ENCODE assay signal across 21 cellular contexts in genomic region chr3:30847589-30847988, GRCh38. TPM values are rescaled to one million over a fixed set of nuclear protein-coding genes. Genes with fewer than 3 reads are reported as not detected.
"Had no signal": no experiment of that assay in that cellular context is flagged by ENCODE, and none has a peak within 500 bp of the region (broad histone marks: within the 10 kb centered on the region; RNA-seq: fewer than 3 reads in every experiment).

No MANE protein-coding gene starts in this region.

- H3K9me3 ChIP-seq: neutrophil, pancreas, sigmoid colon, tibial nerve had no signal

- H3K9me3 Mint-ChIP-seq: activated naive CD4-positive, alpha-beta T cell treated with anti-CD3 and anti-CD28 coated beads, Interleukin-2, amount 50 U/mL, for 24 hours; activated T-cell treated with anti-CD3 and anti-CD28 coated beads, Interleukin-2, amount 50 U/mL, for 72 hours; natural killer cell had no signal

- H3K27ac ChIP-seq: neutrophil, pancreas, sigmoid colon, tibial nerve had no signal

- H3K27me3 ChIP-seq: neutrophil, pancreas, sigmoid colon, tibial nerve had no signal

- H3K36me3 ChIP-seq: neutrophil, pancreas, sigmoid colon, tibial nerve had no signal

- FAIRE-seq: pancreas, urothelium cell line had no signal

- DNase-seq: activated CD4-positive, alpha-beta T cell treated with anti-CD3 and anti-CD28 coated beads, Interleukin-2, amount 50 U/mL, for 1 hour; activated effector memory CD4-positive, alpha-beta T cell treated with anti-CD3 and anti-CD28 coated beads, Interleukin-2, amount 50 U/mL, for 16 hours; activated T-cell treated with anti-CD3 and anti-CD28 coated beads, Interleukin-2, amount 50 U/mL, for 72 hours; amniotic stem cell; mesenchymal stem cell; natural killer cell; pancreas; sigmoid colon; stimulated activated CD4-positive, alpha-beta T cell treated with anti-CD3 and anti-CD28 coated beads, Interleukin-12 subunit alpha, Interleukin-12 subunit beta, amount 100 ng/mL, for 4 hours; stimulated activated CD4-positive, alpha-beta T cell treated with anti-CD3 and anti-CD28 coated beads, Interleukin-2, amount 100 ng/mL, for 24 hours; stimulated activated naive CD4-positive, alpha-beta T cell treated with Interleukin-2 at 50 U/mL for 16 hours; T-helper 1 cell; T-helper 9 cell had no signal

- H3K36me3 Mint-ChIP-seq: activated naive CD4-positive, alpha-beta T cell treated with anti-CD3 and anti-CD28 coated beads, Interleukin-2, amount 50 U/mL, for 24 hours; natural killer cell had no signal

- H3K4me3 Mint-ChIP-seq: activated naive CD4-positive, alpha-beta T cell treated with anti-CD3 and anti-CD28 coated beads, Interleukin-2, amount 50 U/mL, for 24 hours; activated T-cell treated with anti-CD3 and anti-CD28 coated beads, Interleukin-2, amount 50 U/mL, for 72 hours; natural killer cell had no signal

- H3K4me1 Mint-ChIP-seq: activated naive CD4-positive, alpha-beta T cell treated with anti-CD3 and anti-CD28 coated beads, Interleukin-2, amount 50 U/mL, for 24 hours; natural killer cell had no signal

- H3K4me3 ChIP-seq: pancreas, sigmoid colon, tibial nerve had no signal

- ATAC-seq: activated CD4-positive, CD25-positive, alpha-beta regulatory T cell treated with anti-CD3 and anti-CD28 coated beads, Interleukin-2, amount 50 U/mL, for 24 hours; activated T-cell treated with anti-CD3 and anti-CD28 coated beads, Interleukin-2, amount 50 U/mL, for 72 hours; natural killer cell; pancreas had no signal

- H3K4me1 ChIP-seq: pancreas, sigmoid colon had no signal

- H3K27ac Mint-ChIP-seq: activated naive CD4-positive, alpha-beta T cell treated with anti-CD3 and anti-CD28 coated beads, Interleukin-2, amount 50 U/mL, for 24 hours; activated T-cell treated with anti-CD3 and anti-CD28 coated beads, Interleukin-2, amount 50 U/mL, for 72 hours; natural killer cell had no signal

RNA-seq across cellular contexts. Expression of gene GADL1, which starts 46.9 kb away (rescaled TPM):
- total RNA-seq: activated CD8-positive, alpha-beta memory T cell treated with anti-CD3 and anti-CD28 coated beads for 36 hours; activated T-cell treated with anti-CD3 and anti-CD28 coated beads, Interleukin-2, amount 50 U/mL, for 72 hours; lower leg skin; mucosa of gallbladder; natural killer cell; pancreas; sigmoid colon; tibial nerve had no signal
- polyA plus RNA-seq: sigmoid colon had no signal
